ENCODE assay signal across 28 cellular contexts in the genomic region with DNA sequence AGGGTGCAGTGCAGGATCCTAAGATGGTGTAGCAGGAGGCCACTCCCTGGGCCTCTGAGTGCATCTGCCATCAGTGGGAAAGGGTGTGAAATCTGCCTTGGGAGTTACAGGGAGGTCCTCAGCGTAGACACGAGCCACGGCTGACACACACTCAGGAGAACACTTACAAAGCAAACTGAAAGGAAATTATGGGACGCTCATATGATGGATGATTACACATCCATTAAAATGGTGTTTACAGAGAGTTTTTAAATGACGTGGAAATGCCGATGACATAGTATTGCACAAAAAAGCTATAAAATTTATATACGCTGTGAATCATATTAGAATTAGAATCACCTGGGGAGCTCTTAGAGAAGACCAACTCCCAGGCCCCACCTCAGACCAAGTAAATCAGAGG.
DNase-seq lines count a peak whose midpoint lies in the region; ATAC-seq and TF ChIP-seq lines count a peak whose summit lies in the region.
"Had no signal": no experiment of that assay in that cellular context is flagged by ENCODE, and none has a peak within 500 bp of the region (broad histone marks: within the 10 kb centered on the region; RNA-seq: fewer than 3 reads in every experiment).

No MANE protein-coding gene starts in this region.

- BruUV-seq in PC-3 (replicated peaks; lab: Mats Ljungman, UMichigan): no TSS peak

- no peaks in the 10 kb centered on the region for H3K27me3 ChIP-seq in BJ (ENCODE audit: control insufficient read depth, insufficient read depth, low read length)
- H3K27me3 ChIP-seq in PC-3 (ENCODE audit: low read length): no peaks in the 10 kb centered on the region
- H3K27me3 ChIP-seq: pancreas, suprapubic skin had no signal

- CTCF ChIA-PET in BJ (lab: Yijun Ruan, JAX): interaction anchor here (1.5 kb wide), 1 partner anchor 18 kb away, joined by 4 read pairs; no protein-coding TSS in a partner anchor
- CTCF ChIA-PET in PC-3 (lab: Charles Lee): interaction anchor here (0.9 kb wide), 1 partner anchor 102 kb away, joined by 6 read pairs; no protein-coding TSS in a partner anchor

- ATAC-seq in PC-3: peak; percentile 74
- ATAC-seq in mucosa of descending colon: peak; percentile 48
- ATAC-seq: stimulated activated memory B cell treated with anti-CD40 and anti-IgM and Interleukin-4, amounts not matched to agents 10 μg/mL and 1 μg/mL and 100 μg/mL, for 72 hours had no signal

- H3F3A ChIP-seq in PC-3 (ENCODE audit: low read length, unreplicated experiment): no peaks in the 10 kb centered on the region

- H3K4me3 ChIP-seq in BJ (ENCODE audit: low read depth, low read length) (no peak overlapping the region), PC-3 (ENCODE audit: low read length) (no peak overlapping the region), mucosa of descending colon (no peak overlapping the region)
- H3K4me3 ChIP-seq: GM23338, lung, pancreas, SK-N-MC, suprapubic skin had no signal

- peak overlapping the region; percentile 25; the same call in 1 of the 2 replicates for H3K9ac ChIP-seq in PC-3 (ENCODE audit: low read length)

- no peaks in the 10 kb centered on the region for H3K79me2 ChIP-seq in PC-3 (ENCODE audit: low read length)

- no peaks in the 10 kb centered on the region for H3K9me2 ChIP-seq in PC-3 (replicated peaks; ENCODE audit: low read length)

- no peak overlapping the region for H2AFZ ChIP-seq in PC-3 (ENCODE audit: low read length)
- H2AFZ ChIP-seq: GM23338 had no signal

- H3K4me2 ChIP-seq in PC-3 (ENCODE audit: low read length): peak overlapping the region; percentile 23
- H3K4me2 ChIP-seq: GM23338 had no signal

- POLR2A ChIA-PET in BJ (lab: Charles Lee): no interaction called here
- POLR2A ChIA-PET in PC-3 (lab: Charles Lee; ENCODE audit: unreplicated experiment): interaction anchor here (0.5 kb wide), 1 partner anchor 558 kb away, joined by 4 read pairs; no protein-coding TSS in a partner anchor

- no peak for TF ChIP-seq CTCF in BJ (IDR thresholded peaks at IDR 0.05; ENCODE audit: insufficient read depth, low read depth, low read length)
- TF ChIP-seq CTCF in PC-3 (conservative IDR thresholded peaks at IDR 0.05; ENCODE audit: low read depth, low read length): no peak
- no peak for TF ChIP-seq CTCF in mucosa of descending colon (IDR thresholded peaks at IDR 0.05)

- H3K4me1 ChIP-seq in PC-3 (ENCODE audit: insufficient read depth, low read length) (peaks cover 25% of the 10 kb centered on the region), mucosa of descending colon (ENCODE audit: low read depth) (no peaks in the 10 kb centered on the region)
- H3K4me1 ChIP-seq: pancreas, suprapubic skin had no signal

- H3K9me3 ChIP-seq in PC-3 (ENCODE audit: low read length) (no peaks in the 10 kb centered on the region), mucosa of descending colon (no peaks in the 10 kb centered on the region)
- H3K9me3 ChIP-seq: pancreas, suprapubic skin had no signal

- intact Hi-C loops in PC-3 (cut with micrococcal nuclease): loop anchor here (5.0 kb wide), 1 partner anchor 313 kb away; the partner anchor contains the start of gene MSI2
- intact Hi-C loops in mucosa of descending colon (cut with DNase I, micrococcal nuclease): no loop called here

- H4K20me1 ChIP-seq in PC-3 (ENCODE audit: low read length): no peaks in the 10 kb centered on the region

- DNase-seq in BJ (ENCODE audit: low read depth) (peak; percentile 19), HS-5 (ENCODE audit: low read depth) (peak; percentile 43), PC-3 (peak; percentile 82), mucosa of descending colon (no peak), D341Med (ENCODE audit: low spot score) (no peak), NOMO-1 (lab: John Stamatoyannopoulos, UW; ENCODE audit: unreplicated experiment in 2 of 2) (no peak), ureter (ENCODE audit: low spot score) (no peak)
- DNase-seq: activated CD4-positive, alpha-beta T cell treated with anti-CD3 and anti-CD28 coated beads, Interleukin-2, amount 10 ng/mL, durations not matched to agents 7 days and 5 days; activated effector memory CD4-positive, alpha-beta T cell treated with anti-CD3 and anti-CD28 coated beads, Interleukin-2, amount 50 U/mL, for 16 hours; activated naive CD8-positive, alpha-beta T cell treated with anti-CD3 and anti-CD28 coated beads, Interleukin-2, amount 10 ng/mL, durations not matched to agents 7 days and 5 days; activated T-cell treated with anti-CD3 and anti-CD28 coated beads, Interleukin-2, amount 50 U/mL, for 1 hour; aorta; CD8-positive, alpha-beta memory T cell; DMS53; GDM1; HFFc6; hippocampal formation; NCI-H2107; NCI-H345; OCI-M1; pancreas; retina; T-helper 1 cell had no signal

- H3K27ac ChIP-seq in PC-3 (ENCODE audit: low read length): peak overlapping the region; percentile 74
- H3K27ac ChIP-seq: pancreas, SK-N-MC, suprapubic skin had no signal

- H3K36me3 ChIP-seq in BJ (ENCODE audit: control insufficient read depth, insufficient read depth, low read length) (no peaks in the 10 kb centered on the region), PC-3 (ENCODE audit: low read depth, low read length) (no peaks in the 10 kb centered on the region), mucosa of descending colon (ENCODE audit: low read depth) (no peaks in the 10 kb centered on the region)
- H3K36me3 ChIP-seq: pancreas, suprapubic skin had no signal

Comparison
In these comparisons a context has a peak if more than half of its experiments do, and no peak if none do; other contexts are left out.
1. DNase-seq: peak in BJ (single experiment), HS-5 (single experiment) and PC-3 (single experiment); none in mucosa of descending colon (0 of 3), D341Med (single experiment), NOMO-1 (0 of 2) and ureter (single experiment).